In genomic region chr7:83793558-83793957, GRCh38 we compare ENCODE assay signal across 26 cellular contexts.
"Had no signal": no experiment of that assay in that cellular context is flagged by ENCODE, and none has a peak within 500 bp of the region (broad histone marks: within the 10 kb centered on the region; RNA-seq: fewer than 3 reads in every experiment).

No MANE protein-coding gene starts in this region.

- H3K9me3 Mint-ChIP-seq: activated CD4-positive, alpha-beta memory T cell treated with anti-CD3 and anti-CD28 coated beads for 36 hours; activated naive CD4-positive, alpha-beta T cell treated with anti-CD3 and anti-CD28 coated beads for 36 hours; activated T-helper 1 cell treated with anti-CD3 and anti-CD28 coated beads, Interleukin-12 subunit alpha, Interleukin-12 subunit beta, Interleukin-2, Interleukin-4 antibody, amounts not matched to agents 30 ng/mL and 10 ng/mL and 1 ng/mL, durations not matched to agents 14 hours and 24 hours and 36 hours had no signal

- H3K4me3 ChIP-seq: adrenal gland, body of pancreas, breast epithelium, SJCRH30, SK-N-MC had no signal

- H3K4me3 Mint-ChIP-seq: activated CD4-positive, alpha-beta memory T cell treated with anti-CD3 and anti-CD28 coated beads for 36 hours; activated CD4-positive, alpha-beta T cell treated with anti-CD3 and anti-CD28 coated beads for 36 hours; activated naive CD4-positive, alpha-beta T cell treated with anti-CD3 and anti-CD28 coated beads for 36 hours; activated T-cell treated with anti-CD3 and anti-CD28 coated beads, Interleukin-2, amount 50 U/mL, for 4 hours; activated T-helper 1 cell treated with anti-CD3 and anti-CD28 coated beads, Interleukin-12 subunit alpha, Interleukin-12 subunit beta, Interleukin-2, Interleukin-4 antibody, amounts not matched to agents 30 ng/mL and 10 ng/mL and 1 ng/mL, durations not matched to agents 14 hours and 24 hours and 36 hours had no signal

- H3K4me1 Mint-ChIP-seq: activated CD4-positive, alpha-beta T cell treated with anti-CD3 and anti-CD28 coated beads for 36 hours had no signal

- ATAC-seq: activated CD4-positive, alpha-beta T cell treated with anti-CD3 and anti-CD28 coated beads for 36 hours; activated CD4-positive, CD25-positive, alpha-beta regulatory T cell treated with anti-CD3 and anti-CD28 coated beads, Interleukin-2, amount 50 U/mL, for 24 hours; activated naive CD4-positive, alpha-beta T cell treated with anti-CD3 and anti-CD28 coated beads, Interleukin-2, amount 50 U/mL, for 72 hours; activated T-cell treated with anti-CD3 and anti-CD28 coated beads, Interleukin-2, amount 50 U/mL, for 4 hours; body of pancreas; Panc1 had no signal

- H3K4me1 ChIP-seq: adrenal gland, body of pancreas, breast epithelium had no signal

- FAIRE-seq: astrocyte had no signal

- H3K9me3 ChIP-seq: adrenal gland, body of pancreas, breast epithelium, SJCRH30 had no signal

- H3K27me3 Mint-ChIP-seq: activated CD4-positive, alpha-beta memory T cell treated with anti-CD3 and anti-CD28 coated beads for 36 hours; activated CD4-positive, alpha-beta T cell treated with anti-CD3 and anti-CD28 coated beads for 36 hours had no signal

- H3K27me3 ChIP-seq: adrenal gland, body of pancreas, breast epithelium, SJCRH30 had no signal

- H3K27ac ChIP-seq: adrenal gland, body of pancreas, breast epithelium, SJCRH30, SK-N-MC had no signal

- H3K27ac Mint-ChIP-seq: activated CD4-positive, alpha-beta memory T cell treated with anti-CD3 and anti-CD28 coated beads for 36 hours; activated CD4-positive, alpha-beta T cell treated with anti-CD3 and anti-CD28 coated beads for 36 hours; activated naive CD4-positive, alpha-beta T cell treated with anti-CD3 and anti-CD28 coated beads for 36 hours; activated naive CD4-positive, alpha-beta T cell treated with anti-CD3 and anti-CD28 coated beads, Interleukin-2, amount 50 U/mL, for 72 hours; activated T-helper 1 cell treated with anti-CD3 and anti-CD28 coated beads, Interleukin-12 subunit alpha, Interleukin-12 subunit beta, Interleukin-2, Interleukin-4 antibody, amounts not matched to agents 30 ng/mL and 10 ng/mL and 1 ng/mL, durations not matched to agents 14 hours and 24 hours and 36 hours had no signal

- H3K36me3 Mint-ChIP-seq: activated CD4-positive, alpha-beta memory T cell treated with anti-CD3 and anti-CD28 coated beads for 36 hours; activated naive CD4-positive, alpha-beta T cell treated with anti-CD3 and anti-CD28 coated beads, Interleukin-2, amount 50 U/mL, for 72 hours had no signal

- H3K36me3 ChIP-seq: adrenal gland, breast epithelium, SJCRH30 had no signal

- DNase-seq: activated CD4-positive, alpha-beta memory T cell treated with anti-CD3 and anti-CD28 coated beads for 36 hours; activated CD4-positive, alpha-beta T cell treated with anti-CD3 and anti-CD28 coated beads for 36 hours; activated CD4-positive, alpha-beta T cell treated with anti-CD3 and anti-CD28 coated beads, Interleukin-2, amount 50 U/mL, for 1 hour; activated CD8-positive, alpha-beta memory T cell treated with anti-CD3 and anti-CD28 coated beads, Interleukin-2, amount 50 U/mL, for 4 hours; activated gamma-delta T cell treated with Interleukin-2 at 50 U/mL for 16 hours; activated naive CD4-positive, alpha-beta T cell treated with anti-CD3 and anti-CD28 coated beads for 36 hours; activated T-cell treated with anti-CD3 and anti-CD28 coated beads for 4 hours; activated T-cell treated with anti-CD3 and anti-CD28 coated beads, Interleukin-2, amount 50 U/mL, for 4 hours; adrenal gland; body of pancreas; NCI-H1105; NCI-H1436 treated with DMSO at 0.1 percent for 48 hours; NCI-H1694 treated with DMSO at 0.1 percent for 48 hours; NCI-H2029; NCI-H345; NCI-H524 treated with DMSO at 0.1 percent for 48 hours; SHP77; SJCRH30; T1000 had no signal
